Comparison of ENCODE assay signal across 10 cellular contexts in the genomic region with DNA sequence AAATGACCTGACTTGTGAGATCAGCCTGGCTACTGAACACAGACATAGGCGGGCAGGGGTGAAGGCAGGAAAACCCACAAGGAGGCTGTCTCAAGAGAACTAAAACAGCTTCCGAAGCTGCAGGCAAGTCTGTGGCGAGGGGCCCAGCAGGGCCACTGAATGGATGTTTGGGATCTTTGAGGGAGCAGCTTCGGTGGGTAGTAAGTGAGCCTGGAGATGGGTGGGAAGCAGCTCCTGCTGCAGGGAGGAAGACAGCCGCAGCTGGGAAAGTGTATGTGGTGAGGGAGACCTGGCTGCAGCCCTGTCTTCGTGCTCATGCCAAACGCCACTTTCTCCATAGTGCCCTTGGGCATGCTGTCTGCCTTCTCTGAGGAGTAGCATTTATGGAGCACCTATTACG. TPM values are rescaled to one million over a fixed set of nuclear protein-coding genes. Genes with fewer than 3 reads are reported as not detected.
DNase-seq lines count a peak whose midpoint lies in the region; ATAC-seq lines count a peak whose summit lies in the region.
"Had no signal": no experiment of that assay in that cellular context is flagged by ENCODE, and none has a peak within 500 bp of the region (broad histone marks: within the 10 kb centered on the region; RNA-seq: fewer than 3 reads in every experiment).

No MANE protein-coding gene starts in this region.

- no peaks in the 10 kb centered on the region for H3K27me3 ChIP-seq in CD4-positive, CD25-positive, alpha-beta regulatory T cell (ENCODE audit: control insufficient read depth, insufficient read depth, low read length)
- no peaks in the 10 kb centered on the region for H3K27me3 ChIP-seq in HAP-1 (ENCODE audit: low read depth)

- peaks cover 38% of the 10 kb centered on the region for H3K4me1 ChIP-seq in CD4-positive, CD25-positive, alpha-beta regulatory T cell (ENCODE audit: control insufficient read depth, insufficient read depth, low read length, poor library complexity, severe bottlenecking)
- peaks cover 12% of the 10 kb centered on the region for H3K4me1 ChIP-seq in HAP-1

- intact Hi-C loops in activated T-helper 2 cell treated with anti-CD3 and anti-CD28 coated beads, Interferon-gamma antibody, Interleukin-2, Interleukin-4, amounts not matched to agents 10 μg/mL and 5 μg/mL and 100 μg/mL, durations not matched to agents 14 hours and 24 hours and 36 hours (cut with micrococcal nuclease): no loop called here

- H3K36me3 Mint-ChIP-seq in CD4-positive, CD25-positive, alpha-beta regulatory T cell: peaks cover 6% of the 10 kb centered on the region
- H3K36me3 Mint-ChIP-seq in activated T-helper 2 cell treated with anti-CD3 and anti-CD28 coated beads, Interferon-gamma antibody, Interleukin-2, Interleukin-4, amounts not matched to agents 10 μg/mL and 5 μg/mL and 100 μg/mL, durations not matched to agents 14 hours and 24 hours and 36 hours (ENCODE audit: low read depth): peaks cover 45% of the 10 kb centered on the region
- peaks cover 20% of the 10 kb centered on the region for H3K36me3 Mint-ChIP-seq in memory B cell

- H3K9me3 Mint-ChIP-seq in CD4-positive, CD25-positive, alpha-beta regulatory T cell: no peaks in the 10 kb centered on the region
- H3K9me3 Mint-ChIP-seq in activated T-helper 2 cell treated with anti-CD3 and anti-CD28 coated beads, Interferon-gamma antibody, Interleukin-2, Interleukin-4, amounts not matched to agents 10 μg/mL and 5 μg/mL and 100 μg/mL, durations not matched to agents 14 hours and 24 hours and 36 hours: no peaks in the 10 kb centered on the region
- no peaks in the 10 kb centered on the region for H3K9me3 Mint-ChIP-seq in memory B cell

- H3K4me3 Mint-ChIP-seq in CD4-positive, CD25-positive, alpha-beta regulatory T cell: peak overlapping the region in 3 of 4 donors; percentile 14 to 90 (median 85)
- H3K4me3 Mint-ChIP-seq in activated T-helper 2 cell treated with anti-CD3 and anti-CD28 coated beads, Interferon-gamma antibody, Interleukin-2, Interleukin-4, amounts not matched to agents 10 μg/mL and 5 μg/mL and 100 μg/mL, durations not matched to agents 14 hours and 24 hours and 36 hours (ENCODE audit: low read depth): peak overlapping the region; percentile 90
- no peak overlapping the region for H3K4me3 Mint-ChIP-seq in memory B cell

- peaks cover 11% of the 10 kb centered on the region for H3K36me3 ChIP-seq in CD4-positive, CD25-positive, alpha-beta regulatory T cell (ENCODE audit: control insufficient read depth, insufficient read depth, low read length)
- peaks cover 47% of the 10 kb centered on the region for H3K36me3 ChIP-seq in HAP-1 (replicated peaks)

- no peak overlapping the region for H3K4me3 ChIP-seq in CD4-positive, CD25-positive, alpha-beta regulatory T cell (ENCODE audit: low read depth, low read length)
- peak overlapping the region; percentile 78; the same call in 1 of the 2 replicates for H3K4me3 ChIP-seq in HAP-1
- H3K4me3 ChIP-seq: thoracic aorta had no signal

- H3K27ac Mint-ChIP-seq in CD4-positive, CD25-positive, alpha-beta regulatory T cell: peak overlapping the region in 1 of 3 donors; percentile 93
- H3K27ac Mint-ChIP-seq in activated T-helper 2 cell treated with anti-CD3 and anti-CD28 coated beads, Interferon-gamma antibody, Interleukin-2, Interleukin-4, amounts not matched to agents 10 μg/mL and 5 μg/mL and 100 μg/mL, durations not matched to agents 14 hours and 24 hours and 36 hours: no peak overlapping the region
- peak overlapping the region; percentile 13 for H3K27ac Mint-ChIP-seq in memory B cell

- no peak for DNase-seq in CD4-positive, CD25-positive, alpha-beta regulatory T cell
- DNase-seq in HAP-1 (ENCODE audit: low spot score in 2 of 2) (no peak), memory B cell (ENCODE audit: low spot score in 2 of 2) (no peak), T1000 (lab: John Stamatoyannopoulos, UW) (no peak), HUDEP-2 (lab: John Stamatoyannopoulos, UW; ENCODE audit: unreplicated experiment in 76 of 76) (no peak), NCI-H510A treated with DMSO at 0.1 percent for 48 hours (lab: John Stamatoyannopoulos, UW) (no peak)
- DNase-seq in activated T-helper 2 cell treated with anti-CD3 and anti-CD28 coated beads, Interferon-gamma antibody, Interleukin-2, Interleukin-4, amounts not matched to agents 10 μg/mL and 5 μg/mL and 100 μg/mL, durations not matched to agents 14 hours and 24 hours and 36 hours (ENCODE audit: low spot score): no peak

- no peaks in the 10 kb centered on the region for H3K9me3 ChIP-seq in CD4-positive, CD25-positive, alpha-beta regulatory T cell (ENCODE audit: control insufficient read depth in 2 of 2, low read length in 2 of 2)
- H3K9me3 ChIP-seq in HAP-1: no peaks in the 10 kb centered on the region
- H3K9me3 ChIP-seq: thoracic aorta had no signal

- peaks cover 5% of the 10 kb centered on the region for H3K27me3 Mint-ChIP-seq in CD4-positive, CD25-positive, alpha-beta regulatory T cell
- no peaks in the 10 kb centered on the region for H3K27me3 Mint-ChIP-seq in activated T-helper 2 cell treated with anti-CD3 and anti-CD28 coated beads, Interferon-gamma antibody, Interleukin-2, Interleukin-4, amounts not matched to agents 10 μg/mL and 5 μg/mL and 100 μg/mL, durations not matched to agents 14 hours and 24 hours and 36 hours (ENCODE audit: low read depth)
- H3K27me3 Mint-ChIP-seq in memory B cell: no peaks in the 10 kb centered on the region

- no peak for ATAC-seq in CD4-positive, CD25-positive, alpha-beta regulatory T cell (ENCODE audit: low read depth in 2 of 2)
- ATAC-seq in memory B cell (ENCODE audit: low read depth) (no peak), GM21526 (IDR thresholded peaks at IDR 0.05; ENCODE audit: low FRiP score, unreplicated experiment) (no peak)

- H3K27ac ChIP-seq in CD4-positive, CD25-positive, alpha-beta regulatory T cell (ENCODE audit: insufficient read depth, low read length, poor library complexity, severe bottlenecking): no peak overlapping the region
- H3K27ac ChIP-seq: thoracic aorta had no signal

- in situ Hi-C loops in HAP-1 (cut with MboI; ENCODE audit: low sequenced_read_pairs): no loop called here

- peaks cover 4 to 53% (median 33%) of the 10 kb centered on the region in 4 donors for H3K4me1 Mint-ChIP-seq in CD4-positive, CD25-positive, alpha-beta regulatory T cell
- H3K4me1 Mint-ChIP-seq in activated T-helper 2 cell treated with anti-CD3 and anti-CD28 coated beads, Interferon-gamma antibody, Interleukin-2, Interleukin-4, amounts not matched to agents 10 μg/mL and 5 μg/mL and 100 μg/mL, durations not matched to agents 14 hours and 24 hours and 36 hours (ENCODE audit: low read depth): peaks cover 29% of the 10 kb centered on the region
- H3K4me1 Mint-ChIP-seq in memory B cell: peaks cover 41% of the 10 kb centered on the region

RNA-seq across cellular contexts. Expression of a gene that starts 3.4 kb away (rescaled TPM):
- total RNA-seq in CD4-positive, CD25-positive, alpha-beta regulatory T cell: 12.2 TPM
- polyA plus RNA-seq in CD4-positive, CD25-positive, alpha-beta regulatory T cell: 10 to 100 TPM in 1 of 4 donors, 1 to 10 TPM in 3; 7.0 to 12.8 (median 8.4) TPM
- 56.7 and 57.2 TPM in 2 replicates for total RNA-seq in activated T-helper 2 cell treated with anti-CD3 and anti-CD28 coated beads, Interferon-gamma antibody, Interleukin-2, Interleukin-4, amounts not matched to agents 10 μg/mL and 5 μg/mL and 100 μg/mL, durations not matched to agents 14 hours and 24 hours and 36 hours

RNA-seq across cellular contexts. Expression of a gene that starts 10.4 kb away (rescaled TPM):
- 2.3 TPM for total RNA-seq in CD4-positive, CD25-positive, alpha-beta regulatory T cell
- polyA plus RNA-seq in CD4-positive, CD25-positive, alpha-beta regulatory T cell: 1 to 10 TPM in 3 of 4 donors, under 1 TPM in 1; 0.81 to 1.4 (median 1.1) TPM
- 0.28 and 0.32 TPM in 2 replicates for total RNA-seq in activated T-helper 2 cell treated with anti-CD3 and anti-CD28 coated beads, Interferon-gamma antibody, Interleukin-2, Interleukin-4, amounts not matched to agents 10 μg/mL and 5 μg/mL and 100 μg/mL, durations not matched to agents 14 hours and 24 hours and 36 hours

RNA-seq across cellular contexts. Expression of a gene that starts 22.0 kb away (rescaled TPM):
- not detected for total RNA-seq in CD4-positive, CD25-positive, alpha-beta regulatory T cell
- polyA plus RNA-seq in CD4-positive, CD25-positive, alpha-beta regulatory T cell: not detected
- total RNA-seq in activated T-helper 2 cell treated with anti-CD3 and anti-CD28 coated beads, Interferon-gamma antibody, Interleukin-2, Interleukin-4, amounts not matched to agents 10 μg/mL and 5 μg/mL and 100 μg/mL, durations not matched to agents 14 hours and 24 hours and 36 hours: not detected in 2 replicates
- total RNA-seq: cerebellum, thoracic aorta had no signal
